Comparison of ENCODE assay signal across 21 cellular contexts in the genomic region with DNA sequence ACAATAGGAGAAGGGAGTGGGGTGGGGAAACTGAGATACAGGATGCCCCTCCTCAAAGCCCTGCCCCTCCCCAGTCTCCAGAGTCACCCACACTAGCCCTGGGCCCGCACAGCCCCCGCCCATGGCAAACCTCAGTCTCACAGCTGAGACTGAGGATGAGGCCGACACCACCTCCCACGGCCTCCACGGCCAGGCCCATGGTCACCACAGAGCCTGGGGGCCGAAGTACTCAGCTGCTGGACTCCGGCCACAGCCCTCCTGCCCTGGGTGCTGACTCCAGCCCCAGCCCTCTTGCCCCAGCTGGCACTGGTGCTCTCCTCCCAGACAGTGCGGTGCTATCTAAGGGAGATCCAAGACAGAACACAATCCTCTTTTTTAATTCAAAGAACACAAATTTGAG.
"Had no signal": no experiment of that assay in that cellular context is flagged by ENCODE, and none has a peak within 500 bp of the region (broad histone marks: within the 10 kb centered on the region; RNA-seq: fewer than 3 reads in every experiment).

No MANE protein-coding gene starts in this region.

- H3K36me3 ChIP-seq: MG63, SJSA1 had no signal

- H3K27ac ChIP-seq: SJSA1, SK-N-MC had no signal

- H3K4me3 ChIP-seq: MG63, SJSA1, SK-N-MC had no signal

- H3K27me3 ChIP-seq: MG63, SJSA1 had no signal

- H3K9me3 ChIP-seq: MG63, SJSA1 had no signal

- DNase-seq: IMR-90, Karpas-422, KG1, MG63, NCI-H1092 treated with DMSO at 0.1 percent for 48 hours, NCI-H1436, NCI-H187, NCI-H2029, NCI-H2081 treated with DMSO at 0.1 percent for 48 hours, NCI-H2171, NCI-H226, NCI-H446, NCI-H510A, NCI-H524 treated with DMSO at 0.1 percent for 48 hours, NCI-H69, NCI-H774, Right ventricle myocardium superior, RPMI8226, SIG-M5 had no signal
